9 cellular contexts compared by ENCODE assay signal in the genomic region with DNA sequence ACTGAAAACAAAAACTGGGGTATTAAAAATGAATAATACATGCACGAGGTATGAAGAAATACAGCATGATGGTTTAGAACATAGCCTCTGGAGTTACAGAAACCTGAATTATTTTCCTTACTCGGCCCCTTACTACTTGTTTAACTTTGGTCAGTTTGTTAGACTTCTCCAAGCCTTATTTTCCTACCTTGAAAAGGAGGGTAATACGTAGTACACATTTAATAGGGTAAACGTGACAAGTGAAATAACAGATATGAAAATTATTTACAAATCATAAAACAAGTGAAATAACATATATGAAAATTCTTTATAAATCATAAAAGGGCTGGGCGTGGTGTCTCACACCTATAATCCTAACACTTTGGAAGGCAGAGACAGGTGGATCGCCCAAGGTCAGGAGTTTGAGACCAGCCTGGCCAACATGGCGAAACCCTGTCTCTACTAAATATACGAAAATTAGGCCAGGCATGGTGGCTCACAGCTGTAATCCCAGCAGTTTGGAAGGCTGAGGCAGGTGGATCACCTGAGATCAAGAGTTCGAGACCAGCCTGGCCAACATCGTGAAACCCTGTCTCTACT.
"Had no signal": no experiment of that assay in that cellular context is flagged by ENCODE, and none has a peak within 500 bp of the region (broad histone marks: within the 10 kb centered on the region; RNA-seq: fewer than 3 reads in every experiment).

No MANE protein-coding gene starts in this region.

- H3K36me3 Mint-ChIP-seq: IgD-negative memory B cell had no signal

- ATAC-seq: HepG2 had no signal

- DNase-seq: GM23248, GOT3, H9, HCEC 1CT, KBM-7 had no signal

- H3K4me3 Mint-ChIP-seq: H9, IgD-negative memory B cell had no signal

- H3K4me3 ChIP-seq: GM23248 had no signal

- H3K27ac ChIP-seq: GM23248, HL-60 had no signal

- FAIRE-seq: H54, HepG2 had no signal

- H3K9ac ChIP-seq: GM23248 had no signal

- H3K4me1 Mint-ChIP-seq: IgD-negative memory B cell had no signal

- H2AFZ ChIP-seq: GM23248 had no signal

- H3K9me3 Mint-ChIP-seq: H9 had no signal

- H3K27ac Mint-ChIP-seq: H9, IgD-negative memory B cell had no signal
